Comparison of ENCODE assay signal across 10 cellular contexts in the genomic region with DNA sequence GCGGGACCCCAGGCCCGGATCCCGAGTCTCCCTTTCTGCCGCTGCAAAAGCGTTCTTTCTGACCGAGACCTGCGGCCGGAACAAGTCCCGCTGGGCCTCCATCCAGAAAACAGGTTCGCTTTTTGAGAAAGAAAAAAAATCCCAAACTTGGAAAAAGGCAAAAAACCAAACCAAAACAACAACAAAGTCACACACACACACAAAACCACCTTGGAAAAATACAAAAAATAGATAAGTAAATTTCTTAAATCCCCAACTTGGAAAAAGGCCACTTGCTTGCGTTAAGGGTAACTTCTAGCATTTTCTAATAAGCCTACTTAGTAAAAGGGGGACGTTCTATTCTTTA. TPM values are rescaled to one million over a fixed set of nuclear protein-coding genes. Genes with fewer than 3 reads are reported as not detected.
DNase-seq lines count a peak whose midpoint lies in the region; ATAC-seq and TF ChIP-seq lines count a peak whose summit lies in the region.
"Had no signal": no experiment of that assay in that cellular context is flagged by ENCODE, and none has a peak within 500 bp of the region (broad histone marks: within the 10 kb centered on the region; RNA-seq: fewer than 3 reads in every experiment).

No MANE protein-coding gene starts in this region.

- peaks cover 1% of the 10 kb centered on the region for H3K79me1 ChIP-seq in mesendoderm (ENCODE audit: low read length)

- H3K18ac ChIP-seq in mesendoderm (ENCODE audit: low read length): peak overlapping the region; percentile 99

- H2BK5ac ChIP-seq in mesendoderm (ENCODE audit: low read length): no peak overlapping the region

- TF ChIP-seq POLR2A in breast epithelium (IDR thresholded peaks at IDR 0.05): no peak
- no peak for TF ChIP-seq POLR2A in uterus (IDR thresholded peaks at IDR 0.05)

- H2BK15ac ChIP-seq in mesendoderm (replicated peaks; ENCODE audit: low read depth): no peak overlapping the region

- TF ChIP-seq CTCF in heart right ventricle (IDR thresholded peaks at IDR 0.05) (no peak), breast epithelium (IDR thresholded peaks at IDR 0.05) (no peak), uterus (IDR thresholded peaks at IDR 0.05) (no peak)

- peaks cover 0 to 18% (median 0%) of the 10 kb centered on the region in 9 donors for H3K36me3 ChIP-seq in heart right ventricle
- H3K36me3 ChIP-seq in breast epithelium: no peaks in the 10 kb centered on the region
- no peaks in the 10 kb centered on the region for H3K36me3 ChIP-seq in mesendoderm (ENCODE audit: control insufficient read depth, insufficient read depth, low read length)
- no peaks in the 10 kb centered on the region for H3K36me3 ChIP-seq in uterus

- ATAC-seq in heart right ventricle (no peak), left cardiac atrium (no peak), GM21619 (IDR thresholded peaks at IDR 0.05; ENCODE audit: unreplicated experiment) (no peak), GM18520 (IDR thresholded peaks at IDR 0.05; ENCODE audit: unreplicated experiment) (no peak)

- peak overlapping the region; percentile 36 for H3K4me2 ChIP-seq in mesendoderm (ENCODE audit: low read length)

- 8 to 9% methylated on average over 12 of the region's 12 CpGs for WGBS in heart right ventricle, 2 donors
- WGBS in mesendoderm (ENCODE audit: extremely low coverage, insufficient coverage, low lambda C conversion rate): no CpG with 5 or more reads among the region's 12 CpGs

- peak overlapping the region; percentile 91 for H4K8ac ChIP-seq in mesendoderm (ENCODE audit: low read depth, low read length)

- no peak overlapping the region for H3K23ac ChIP-seq in mesendoderm (ENCODE audit: low read length)

- H3K4ac ChIP-seq in mesendoderm (ENCODE audit: low read depth, low read length): peak overlapping the region; percentile 95

- no peak overlapping the region for H4K5ac ChIP-seq in mesendoderm (ENCODE audit: low read length)

- peak overlapping the region; percentile 60 for H3K9ac ChIP-seq in mesendoderm (ENCODE audit: low read length)

- intact Hi-C loops in heart right ventricle (cut with DNase I) (loop anchor here in 2 of 10 donors (10.0 kb wide), 2 partner anchors 147 to 567 kb away; a partner anchor contains a TSS), left cardiac atrium (cut with DNase I) (no loop called here), breast epithelium (cut with DNase I; ENCODE audit: low total_unique reads) (no loop called here), uterus (cut with DNase I; ENCODE audit: low total_unique reads) (no loop called here)

- H3K27ac ChIP-seq in heart right ventricle (peak overlapping the region; percentile 57 to 91 (median 86)), breast epithelium (peak overlapping the region; percentile 66 to 77), mesendoderm (ENCODE audit: low read depth, low read length) (peak overlapping the region; percentile 83), uterus (peak overlapping the region; percentile 84)

- peaks cover 5% of the 10 kb centered on the region for H3K79me2 ChIP-seq in mesendoderm (ENCODE audit: control insufficient read depth, insufficient read depth, low read length)

- peak overlapping the region; percentile 83 for H3K56ac ChIP-seq in mesendoderm (ENCODE audit: low read length)

- H2AK5ac ChIP-seq in mesendoderm (ENCODE audit: low read length): no peak overlapping the region

- DNase-seq in heart right ventricle (no peak), left cardiac atrium (no peak), breast epithelium (ENCODE audit: low spot score in 2 of 2) (no peak), mesendoderm (no peak), uterus (no peak), GM19240 (ENCODE audit: insufficient read length, low spot score) (no peak)

- H3K4me1 ChIP-seq in heart right ventricle (peaks cover 0 to 25% (median 19%) of the 10 kb centered on the region in 9 donors), breast epithelium (no peaks in the 10 kb centered on the region), mesendoderm (ENCODE audit: control insufficient read depth, low read depth, low read length) (peaks cover 2% of the 10 kb centered on the region), uterus (peaks cover 0 to 6% of the 10 kb centered on the region in 2 donors)

- H3K27me3 ChIP-seq in heart right ventricle (peaks cover 0 to 8% (median 0%) of the 10 kb centered on the region in 7 donors), breast epithelium (no peaks in the 10 kb centered on the region), mesendoderm (ENCODE audit: insufficient read depth, low read length, poor library complexity) (no peaks in the 10 kb centered on the region), uterus (no peaks in the 10 kb centered on the region)

- no peak overlapping the region for H2BK120ac ChIP-seq in mesendoderm (ENCODE audit: low read depth, low read length)

- H3K9me3 ChIP-seq in heart right ventricle: no peaks in the 10 kb centered on the region
- no peaks in the 10 kb centered on the region for H3K9me3 ChIP-seq in breast epithelium
- no peaks in the 10 kb centered on the region for H3K9me3 ChIP-seq in uterus

- H3K4me3 ChIP-seq in heart right ventricle: peak overlapping the region; percentile 68 to 97 (median 82)
- H3K4me3 ChIP-seq in breast epithelium: peak overlapping the region; percentile 78 to 89 (median 83)
- peak overlapping the region; percentile 55 for H3K4me3 ChIP-seq in mesendoderm (ENCODE audit: low read length)
- peak overlapping the region; percentile 64 to 74 for H3K4me3 ChIP-seq in uterus

RNA-seq across cellular contexts. Expression of a gene that starts 0.2 kb away (rescaled TPM):
- total RNA-seq in heart right ventricle: 10 to 100 TPM in 4 of 10 donors, 1 to 10 TPM in 6; 6.2 to 11.8 (median 9.5) TPM
- 1 to 10 TPM; 5.1 to 7.3 TPM for polyA plus RNA-seq in heart right ventricle
- 10 to 100 TPM; 10.9 to 14.5 TPM for total RNA-seq in left cardiac atrium
- 10 to 100 TPM in 1 of 3 donors, 1 to 10 TPM in 2; 4.5 to 17.0 (median 8.3) TPM for total RNA-seq in breast epithelium
- 14.5 TPM for polyA plus RNA-seq in mesendoderm (2013, experiment 1 of 2)
- polyA plus RNA-seq in mesendoderm (2013, experiment 2 of 2): 14.4 TPM
- total RNA-seq in uterus: 10 to 100 TPM in 3 of 4 donors, under 1 TPM in 1; 0.88 to 38.4 (median 18.9) TPM

RNA-seq across cellular contexts. Expression of a gene that starts 52.6 kb away (rescaled TPM):
- total RNA-seq in heart right ventricle: not detected
- polyA plus RNA-seq in heart right ventricle: not detected
- total RNA-seq in left cardiac atrium: not detected
- total RNA-seq in breast epithelium: not detected
- polyA plus RNA-seq in mesendoderm (2013, experiment 1 of 2): not detected
- polyA plus RNA-seq in mesendoderm (2013, experiment 2 of 2): not detected
- total RNA-seq in uterus: not detected
- total RNA-seq: pulmonary artery endothelial cell, RPMI7951 had no signal
